9 cellular contexts compared by ENCODE assay signal in genomic region chr12:60148831-60149230, GRCh38.
DNase-seq lines count a peak whose midpoint lies in the region; FAIRE-seq and TF ChIP-seq lines count a peak whose summit lies in the region.
"Had no signal": no experiment of that assay in that cellular context is flagged by ENCODE, and none has a peak within 500 bp of the region (broad histone marks: within the 10 kb centered on the region; RNA-seq: fewer than 3 reads in every experiment).

No MANE protein-coding gene starts in this region.

- no peak for TF ChIP-seq CTCF in foreskin fibroblast (IDR thresholded peaks at IDR 0.05; ENCODE audit: low read depth, low read length)

- no peaks in the 10 kb centered on the region for H3K4me1 ChIP-seq in effector memory CD4-positive, alpha-beta T cell (ENCODE audit: control insufficient read depth, insufficient read depth, low read length, poor library complexity, severe bottlenecking)

- FAIRE-seq in urothelium cell line (lab: Jason Lieb, UNC): no peak

- H3K27ac ChIP-seq in effector memory CD4-positive, alpha-beta T cell (ENCODE audit: insufficient read depth, low read length, poor library complexity, severe bottlenecking): no peak overlapping the region

- DNase-seq in HCEC 1CT (peak; percentile 96), amniotic epithelial cell (ENCODE audit: low read depth) (peak; percentile 89), foreskin fibroblast (peak; percentile 77 to 84), urothelium cell line (ENCODE audit: low spot score) (peak; percentile 33), NCI-H146 (lab: John Stamatoyannopoulos, UW) (no peak)
- no peak for DNase-seq in activated effector memory CD4-positive, alpha-beta T cell treated with Interleukin-2 at 50 U/mL for 16 hours
- DNase-seq in effector memory CD4-positive, alpha-beta T cell: no peak
- DNase-seq: activated CD4-positive, alpha-beta memory T cell treated with anti-CD3 and anti-CD28 coated beads for 36 hours; DMS79 had no signal

- no peaks in the 10 kb centered on the region for H3K36me3 ChIP-seq in effector memory CD4-positive, alpha-beta T cell (ENCODE audit: control insufficient read depth, insufficient read depth, low read length)

- no peak overlapping the region for H3K4me3 ChIP-seq in foreskin fibroblast (ENCODE audit: low read depth in 1 of 2, low read length in 2 of 2)
- no peak overlapping the region for H3K4me3 ChIP-seq in effector memory CD4-positive, alpha-beta T cell (ENCODE audit: insufficient read depth, low read depth, low read length, poor library complexity, severe bottlenecking)

- no peaks in the 10 kb centered on the region for H3K9me3 ChIP-seq in effector memory CD4-positive, alpha-beta T cell (ENCODE audit: control insufficient read depth, low read length)

- H3K27me3 ChIP-seq in effector memory CD4-positive, alpha-beta T cell (replicated peaks; ENCODE audit: control insufficient read depth, insufficient read depth, low read length, poor library complexity, severe bottlenecking): no peaks in the 10 kb centered on the region

Comparison
In these comparisons a context has a peak if more than half of its experiments do, and no peak if none do; other contexts are left out.
1. DNase-seq: peak in HCEC 1CT (single experiment), amniotic epithelial cell (single experiment), foreskin fibroblast (2 of 2) and urothelium cell line (single experiment); none in activated effector memory CD4-positive, alpha-beta T cell treated with Interleukin-2 at 50 U/mL for 16 hours (single experiment), effector memory CD4-positive, alpha-beta T cell (0 of 3) and NCI-H146 (single experiment).